16 cellular contexts compared by ENCODE assay signal in the genomic region with DNA sequence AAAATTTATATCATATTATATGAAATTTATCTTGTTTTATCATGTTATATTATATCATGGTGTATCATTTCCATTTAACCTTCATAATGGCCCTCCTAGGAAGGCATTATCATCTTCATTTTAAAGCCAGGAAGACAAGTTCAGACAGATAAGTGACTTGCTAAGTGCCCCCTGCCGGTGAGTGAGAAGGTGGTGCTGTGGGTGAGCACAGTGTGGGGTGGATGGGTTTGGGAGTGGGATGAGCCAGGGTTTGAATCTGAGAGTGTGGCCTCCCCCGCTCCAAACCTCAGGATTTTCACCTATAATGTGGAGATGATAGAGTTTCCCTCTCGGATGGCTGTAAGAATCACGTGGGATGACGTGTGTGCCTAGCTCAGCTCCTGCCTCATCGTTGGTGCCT.
DNase-seq lines count a peak whose midpoint lies in the region; ATAC-seq and TF ChIP-seq lines count a peak whose summit lies in the region.
"Had no signal": no experiment of that assay in that cellular context is flagged by ENCODE, and none has a peak within 500 bp of the region (broad histone marks: within the 10 kb centered on the region; RNA-seq: fewer than 3 reads in every experiment).

No MANE protein-coding gene starts in this region.

- no peaks in the 10 kb centered on the region for H3K9me3 Mint-ChIP-seq in nephron progenitor cell
- peaks cover 0 to 3% (median 0%) of the 10 kb centered on the region in 8 donors for H3K9me3 Mint-ChIP-seq in CD4-positive, alpha-beta memory T cell
- H3K9me3 Mint-ChIP-seq: activated CD4-positive, alpha-beta T cell treated with anti-CD3 and anti-CD28 coated beads, Interleukin-2, amount 10 ng/mL, durations not matched to agents 7 days and 5 days; activated T-helper 17 cell treated with anti-CD3 and anti-CD28 coated beads, Interleukin-2, amount 50 U/mL, for 72 hours had no signal

- TF ChIP-seq POLR2A in HCT116 (IDR thresholded peaks at IDR 0.05; ENCODE audit: borderline replicate concordance, extremely low read depth, insufficient read depth, insufficient read length) = no peak

- H3K27me3 ChIP-seq in HCT116 (ENCODE audit: insufficient read depth, low read length) = peaks cover 36% of the 10 kb centered on the region
- no peaks in the 10 kb centered on the region for H3K27me3 ChIP-seq in CD4-positive, alpha-beta memory T cell (ENCODE audit: insufficient read depth, low read length)
- H3K27me3 ChIP-seq: brain microvascular endothelial cell had no signal

- intact Hi-C loops in HCT116 (cut with micrococcal nuclease) = loop anchor here (1.0 kb wide), 2 partner anchors 76 to 338 kb away; no protein-coding TSS in a partner anchor
- intact Hi-C loops in CD4-positive, alpha-beta memory T cell (cut with micrococcal nuclease) = no loop called here

- H3K27ac Mint-ChIP-seq in nephron progenitor cell = peak overlapping the region; percentile 51
- H3K27ac Mint-ChIP-seq in CD4-positive, alpha-beta memory T cell = no peak overlapping the region
- H3K27ac Mint-ChIP-seq: activated CD4-positive, alpha-beta T cell treated with anti-CD3 and anti-CD28 coated beads, Interleukin-2, amount 10 ng/mL, durations not matched to agents 7 days and 5 days; activated T-helper 17 cell treated with anti-CD3 and anti-CD28 coated beads, Interleukin-2, amount 50 U/mL, for 72 hours had no signal

- no peaks in the 10 kb centered on the region for H3K9me3 ChIP-seq in HCT116 (ENCODE audit: control insufficient read depth in 1 of 2, insufficient read depth in 1 of 2, low read depth in 1 of 2, low read length in 2 of 2)
- H3K9me3 ChIP-seq in CD4-positive, alpha-beta memory T cell (ENCODE audit: control insufficient read depth in 1 of 2, low read length in 2 of 2) = no peaks in the 10 kb centered on the region

- no peak overlapping the region for H3K4me2 ChIP-seq in HCT116 (ENCODE audit: low read length)

- H4K20me1 ChIP-seq in HCT116 (ENCODE audit: insufficient read depth) = no peaks in the 10 kb centered on the region

- peak; percentile 14; the same call in 1 of the 2 replicates for TF ChIP-seq RAD21 in HCT116 (IDR thresholded peaks at IDR 0.05; ENCODE audit: low read depth)

- TF ChIP-seq CTCF in HCT116 (IDR thresholded peaks at IDR 0.05 in 2 of 3, conservative IDR thresholded peaks at IDR 0.05 in 1 of 3; ENCODE audit: borderline replicate concordance in 1 of 3, insufficient read depth in 1 of 3, low read depth in 2 of 3, low read length in 2 of 3) = peak in 2 of 3 experiments; percentile 50 to 53; a peak in 4 of 6 replicates
- TF ChIP-seq CTCF in nephron progenitor cell (IDR thresholded peaks at IDR 0.05) = peak; percentile 26

- H3K79me2 ChIP-seq in HCT116 (ENCODE audit: insufficient read depth, low read length) = no peaks in the 10 kb centered on the region

- RAD21 ChIA-PET in HCT116 (lab: Charles Lee; ENCODE audit: low non-redundant PET in 1 of 2, low total read pairs in 2 of 2, uncharacterized antibody in 2 of 2, unreplicated experiment in 2 of 2) = no interaction called here

- no peaks in the 10 kb centered on the region for H3K36me3 ChIP-seq in HCT116 (ENCODE audit: control insufficient read depth in 1 of 2, insufficient read depth in 2 of 2, low read length in 2 of 2)
- no peaks in the 10 kb centered on the region for H3K36me3 ChIP-seq in CD4-positive, alpha-beta memory T cell (ENCODE audit: insufficient read depth, low read length)
- H3K36me3 ChIP-seq: brain microvascular endothelial cell had no signal

- ATAC-seq in HCT116 = peak; percentile 78
- ATAC-seq: activated T-helper 17 cell treated with anti-CD3 and anti-CD28 coated beads, Interleukin-2, amount 50 U/mL, for 72 hours had no signal

- H3K4me1 Mint-ChIP-seq in nephron progenitor cell = peaks cover 6% of the 10 kb centered on the region
- H3K4me1 Mint-ChIP-seq in CD4-positive, alpha-beta memory T cell = peaks cover 0 to 2% (median 0%) of the 10 kb centered on the region in 4 donors
- H3K4me1 Mint-ChIP-seq: activated CD4-positive, alpha-beta T cell treated with anti-CD3 and anti-CD28 coated beads, Interleukin-2, amount 10 ng/mL, durations not matched to agents 7 days and 5 days; activated T-helper 17 cell treated with anti-CD3 and anti-CD28 coated beads, Interleukin-2, amount 50 U/mL, for 72 hours had no signal

- H3K36me3 Mint-ChIP-seq in nephron progenitor cell (ENCODE audit: low read depth) = no peaks in the 10 kb centered on the region
- H3K36me3 Mint-ChIP-seq in CD4-positive, alpha-beta memory T cell = no peaks in the 10 kb centered on the region

- H2AFZ ChIP-seq in HCT116 (ENCODE audit: low read depth, low read length, poor library complexity, severe bottlenecking) = no peak overlapping the region

- no peaks in the 10 kb centered on the region for H3K4me1 ChIP-seq in HCT116 (ENCODE audit: control insufficient read depth in 1 of 2, insufficient read depth in 2 of 2, low read length in 2 of 2)
- H3K4me1 ChIP-seq in CD4-positive, alpha-beta memory T cell (ENCODE audit: insufficient read depth, low read length) = no peaks in the 10 kb centered on the region

- no peaks in the 10 kb centered on the region for H3K9me2 ChIP-seq in HCT116 (ENCODE audit: insufficient read depth)

- no peak overlapping the region for H3K4me3 Mint-ChIP-seq in nephron progenitor cell
- no peak overlapping the region for H3K4me3 Mint-ChIP-seq in CD4-positive, alpha-beta memory T cell
- H3K4me3 Mint-ChIP-seq: activated CD4-positive, alpha-beta T cell treated with anti-CD3 and anti-CD28 coated beads, Interleukin-2, amount 10 ng/mL, durations not matched to agents 7 days and 5 days; activated T-helper 17 cell treated with anti-CD3 and anti-CD28 coated beads, Interleukin-2, amount 50 U/mL, for 72 hours had no signal

- CTCF ChIA-PET in HCT116 (lab: Charles Lee) = no interaction called here
- CTCF ChIA-PET in CD4-positive, alpha-beta memory T cell (lab: Charles Lee; ENCODE audit: partially characterized antibody) = interaction anchor here (0.8 kb wide), 1 partner anchor 335 kb away, joined by 3 read pairs; no protein-coding TSS in a partner anchor

- BruUV-seq in HCT116 (replicated peaks; lab: Mats Ljungman, UMichigan) = no TSS peak

- H3K27ac ChIP-seq in HCT116 (ENCODE audit: low read depth, low read length) = no peak overlapping the region
- no peak overlapping the region for H3K27ac ChIP-seq in CD4-positive, alpha-beta memory T cell (ENCODE audit: low read depth, low read length)
- H3K27ac ChIP-seq: brain microvascular endothelial cell had no signal

- peak; percentile 54 for DNase-seq in NCI-H82 (lab: John Stamatoyannopoulos, UW)
- no peak for DNase-seq in NCI-H82 treated with DMSO at 0.1 percent for 48 hours (lab: John Stamatoyannopoulos, UW; ENCODE audit: unreplicated experiment)
- no peak for DNase-seq in HCT116 (ENCODE audit: low read depth, low spot score)
- peak; percentile 21 for DNase-seq in RPMI7951 (ENCODE audit: low read depth)
- DNase-seq in nephron progenitor cell = no peak
- DNase-seq in CD4-positive, alpha-beta memory T cell = no peak
- no peak for DNase-seq in central memory CD4-positive, alpha-beta T cell
- DNase-seq in T-helper 9 cell = no peak
- DNase-seq: activated CD4-positive, alpha-beta T cell treated with anti-CD3 and anti-CD28 coated beads, Interleukin-2, amount 10 ng/mL, durations not matched to agents 7 days and 5 days; brain microvascular endothelial cell; EL; hypothalamus; MV-4-11; NCI-H524 treated with DMSO at 0.1 percent for 48 hours; SW 1271 had no signal

- no peak overlapping the region for H3K9ac ChIP-seq in HCT116 (ENCODE audit: low read length)

- no peak overlapping the region for H3K4me3 ChIP-seq in HCT116 (replicated peaks in 1 of 2; ENCODE audit: low read depth in 1 of 2, low read length in 2 of 2)
- no peak overlapping the region for H3K4me3 ChIP-seq in CD4-positive, alpha-beta memory T cell (ENCODE audit: low read length in 2 of 2)

- peaks cover 52% of the 10 kb centered on the region for H3K27me3 Mint-ChIP-seq in nephron progenitor cell (ENCODE audit: low read depth, poor library complexity)
- peaks cover 0 to 8% of the 10 kb centered on the region in 2 donors for H3K27me3 Mint-ChIP-seq in CD4-positive, alpha-beta memory T cell
- H3K27me3 Mint-ChIP-seq: activated CD4-positive, alpha-beta T cell treated with anti-CD3 and anti-CD28 coated beads, Interleukin-2, amount 10 ng/mL, durations not matched to agents 7 days and 5 days had no signal

- POLR2A ChIA-PET in HCT116 (lab: Charles Lee) = no interaction called here
- POLR2A ChIA-PET in CD4-positive, alpha-beta memory T cell (lab: Charles Lee; ENCODE audit: partially characterized antibody) = no interaction called here

TF ChIP-seq in HCT116, 20 proteins besides CTCF, POLR2A, EP300 and RAD21 (continues in another document):
- TF ChIP-seq YY1 (IDR thresholded peaks at IDR 0.05; ENCODE audit: extremely low read depth, insufficient replicate concordance, low read depth, low read length) = no peak
- TF ChIP-seq ZNF274 (IDR thresholded peaks at IDR 0.05; ENCODE audit: low read depth, low read length) = no peak
- no peak for TF ChIP-seq CEBPB (IDR thresholded peaks at IDR 0.05; ENCODE audit: low read depth)
- no peak for TF ChIP-seq SRF (IDR thresholded peaks at IDR 0.05; ENCODE audit: low read depth)
- no peak for TF ChIP-seq EGR1 (IDR thresholded peaks at IDR 0.05; ENCODE audit: low read depth)
- no peak for TF ChIP-seq TCF7L2 (IDR thresholded peaks at IDR 0.05; ENCODE audit: borderline replicate concordance, extremely low read depth, insufficient read depth, insufficient read length)
- no peak for TF ChIP-seq ELF1 (IDR thresholded peaks at IDR 0.05; ENCODE audit: borderline replicate concordance, low read depth)
- TF ChIP-seq, protein P1, sequence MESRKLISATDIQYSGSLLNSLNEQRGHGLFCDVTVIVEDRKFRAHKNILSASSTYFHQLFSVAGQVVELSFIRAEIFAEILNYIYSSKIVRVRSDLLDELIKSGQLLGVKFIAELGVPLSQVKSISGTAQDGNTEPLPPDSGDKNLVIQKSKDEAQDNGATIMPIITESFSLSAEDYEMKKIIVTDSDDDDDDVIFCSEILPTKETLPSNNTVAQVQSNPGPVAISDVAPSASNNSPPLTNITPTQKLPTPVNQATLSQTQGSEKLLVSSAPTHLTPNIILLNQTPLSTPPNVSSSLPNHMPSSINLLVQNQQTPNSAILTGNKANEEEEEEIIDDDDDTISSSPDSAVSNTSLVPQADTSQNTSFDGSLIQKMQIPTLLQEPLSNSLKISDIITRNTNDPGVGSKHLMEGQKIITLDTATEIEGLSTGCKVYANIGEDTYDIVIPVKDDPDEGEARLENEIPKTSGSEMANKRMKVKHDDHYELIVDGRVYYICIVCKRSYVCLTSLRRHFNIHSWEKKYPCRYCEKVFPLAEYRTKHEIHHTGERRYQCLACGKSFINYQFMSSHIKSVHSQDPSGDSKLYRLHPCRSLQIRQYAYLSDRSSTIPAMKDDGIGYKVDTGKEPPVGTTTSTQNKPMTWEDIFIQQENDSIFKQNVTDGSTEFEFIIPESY (IDR thresholded peaks at IDR 0.05; ENCODE audit: extremely low read depth, insufficient replicate concordance, low read length) = no peak
- TF ChIP-seq ZFX (IDR thresholded peaks at IDR 0.05) = no peak
- no peak for TF ChIP-seq FOSL1 (IDR thresholded peaks at IDR 0.05; ENCODE audit: low read depth)
- TF ChIP-seq, protein P2, sequence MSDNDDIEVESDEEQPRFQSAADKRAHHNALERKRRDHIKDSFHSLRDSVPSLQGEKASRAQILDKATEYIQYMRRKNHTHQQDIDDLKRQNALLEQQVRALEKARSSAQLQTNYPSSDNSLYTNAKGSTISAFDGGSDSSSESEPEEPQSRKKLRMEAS (IDR thresholded peaks at IDR 0.05) = no peak

Comparison
In these comparisons a context has a peak if more than half of its experiments do, and no peak if none do; other contexts are left out.
1. DNase-seq: peak in NCI-H82 (single experiment) and RPMI7951 (single experiment); none in NCI-H82 treated with DMSO at 0.1 percent for 48 hours (single experiment), HCT116 (single experiment), nephron progenitor cell (single experiment), CD4-positive, alpha-beta memory T cell (0 of 5), central memory CD4-positive, alpha-beta T cell (single experiment) and T-helper 9 cell (single experiment).